Comparison of ENCODE assay signal across 13 cellular contexts in genomic region chr5:148970228-148970627, GRCh38.
DNase-seq lines count a peak whose midpoint lies in the region; ATAC-seq, FAIRE-seq and TF ChIP-seq lines count a peak whose summit lies in the region.
"Had no signal": no experiment of that assay in that cellular context is flagged by ENCODE, and none has a peak within 500 bp of the region (broad histone marks: within the 10 kb centered on the region; RNA-seq: fewer than 3 reads in every experiment).

No MANE protein-coding gene starts in this region.

- H3K27me3 Mint-ChIP-seq in stimulated activated naive B cell treated with anti-CD40 and anti-IgM and Interleukin-4, amounts not matched to agents 10 μg/mL and 1 μg/mL and 100 μg/mL, for 72 hours: peaks cover 13 to 20% of the 10 kb centered on the region in 2 donors

- FAIRE-seq in GM12891 (lab: Jason Lieb, UNC): no peak

- peak overlapping the region; percentile 9; the same call in 1 of the 2 replicates for H3K9ac ChIP-seq in SK-N-SH

- POLR2A ChIA-PET in SK-N-SH (lab: Yijun Ruan, JAX): no interaction called here

- H2AFZ ChIP-seq in SK-N-SH (ENCODE audit: low read depth): no peak overlapping the region; the same call in 1 of the 2 replicates

- TF ChIP-seq CTCF in SK-N-SH (IDR thresholded peaks at IDR 0.05) (no peak), lung (IDR thresholded peaks at IDR 0.05; ENCODE audit: control extremely low read depth, extremely low read depth) (no peak)

- peaks cover 33% of the 10 kb centered on the region for H3F3A ChIP-seq in SK-N-SH (replicated peaks; ENCODE audit: insufficient read depth)

- H3K9me2 ChIP-seq in SK-N-SH: no peaks in the 10 kb centered on the region

- no peaks in the 10 kb centered on the region for H3K36me3 ChIP-seq in SK-N-SH (replicated peaks in 1 of 2; ENCODE audit: control insufficient read depth in 1 of 2, insufficient read depth in 2 of 2, low read length in 1 of 2)
- no peaks in the 10 kb centered on the region for H3K36me3 ChIP-seq in lung (ENCODE audit: control insufficient read depth in 2 of 2, insufficient read depth in 2 of 2, low read length in 2 of 2)
- no peaks in the 10 kb centered on the region for H3K36me3 ChIP-seq in aorta (ENCODE audit: control insufficient read depth in 1 of 2, insufficient read depth in 2 of 2, low read length in 1 of 2)

- no peak for TF ChIP-seq EP300 in SK-N-SH (IDR thresholded peaks at IDR 0.05; ENCODE audit: borderline replicate concordance in 1 of 2, low read depth in 1 of 2, low read length in 1 of 2)

- TF ChIP-seq RAD21 in SK-N-SH (IDR thresholded peaks at IDR 0.05; ENCODE audit: low read length): no peak

- no peak overlapping the region for H3K4me2 ChIP-seq in SK-N-SH

- H3K79me2 ChIP-seq in SK-N-SH (ENCODE audit: insufficient read depth): no peaks in the 10 kb centered on the region

- 98% methylated on average over 2 of the region's 2 CpGs for WGBS in SK-N-SH (ENCODE audit: low lambda C conversion rate)
- 48 to 66% methylated on average over 2 of the region's 2 CpGs for WGBS in lung, 2 donors
- 2 to 4% methylated on average over 2 of the region's 2 CpGs for WGBS in aorta, 2 donors

- DNase-seq in SK-N-SH (no peak), cerebellum (ENCODE audit: low spot score) (peak; percentile 87), lung (ENCODE audit: low spot score) (peak; percentile 41), aorta (peak in 1 of 2 donors; percentile 58), GM12891 (ENCODE audit: insufficient read length, low spot score) (no peak)
- no peak for DNase-seq in stimulated activated naive B cell treated with anti-CD40 and anti-IgM and Interleukin-4, amounts not matched to agents 10 μg/mL and 1 μg/mL and 100 μg/mL, for 72 hours
- DNase-seq: activated CD4-positive, CD25-positive, alpha-beta regulatory T cell treated with anti-CD3 and anti-CD28 coated beads, Interleukin-2, amount 50 U/mL, for 72 hours; erythroblast; KG1; testis had no signal

- no peak for TF ChIP-seq POLR2A in GM12891 (IDR thresholded peaks at IDR 0.05; ENCODE audit: low read depth, low read length)

- H3K27ac ChIP-seq in SK-N-SH (ENCODE audit: low read depth in 2 of 2, low read length in 1 of 2): peak overlapping the region in 1 of 2 experiments; percentile 43; a peak in 2 of 4 replicates
- no peak overlapping the region for H3K27ac ChIP-seq in lung (ENCODE audit: low read depth in 1 of 2, low read length in 1 of 2)
- H3K27ac ChIP-seq in aorta (ENCODE audit: low read depth in 1 of 2, low read length in 2 of 2): peak overlapping the region; percentile 30 to 97
- H3K27ac ChIP-seq: testis had no signal

- no peak overlapping the region for H3K4me3 ChIP-seq in SK-N-SH (ENCODE audit: low read depth in 2 of 2, low read length in 1 of 2)
- H3K4me3 ChIP-seq in lung: no peak overlapping the region
- H3K4me3 ChIP-seq in aorta (ENCODE audit: low read length in 2 of 2): no peak overlapping the region
- H3K4me3 ChIP-seq: testis had no signal

- H3K27ac Mint-ChIP-seq in stimulated activated naive B cell treated with anti-CD40 and anti-IgM and Interleukin-4, amounts not matched to agents 10 μg/mL and 1 μg/mL and 100 μg/mL, for 72 hours: no peak overlapping the region
- H3K27ac Mint-ChIP-seq: activated naive CD4-positive, alpha-beta T cell treated with anti-CD3 and anti-CD28 coated beads, Interleukin-2, amount 50 U/mL, for 72 hours had no signal

- no peaks in the 10 kb centered on the region for H4K20me1 ChIP-seq in SK-N-SH (ENCODE audit: insufficient read depth)

- no peaks in the 10 kb centered on the region for H3K4me1 Mint-ChIP-seq in stimulated activated naive B cell treated with anti-CD40 and anti-IgM and Interleukin-4, amounts not matched to agents 10 μg/mL and 1 μg/mL and 100 μg/mL, for 72 hours

- ATAC-seq in SK-N-SH treated with all-trans-retinoic acid at 6 μM for 48 hours (no peak), lung (ENCODE audit: insufficient read depth, low FRiP score) (no peak), aorta (ENCODE audit: low FRiP score) (no peak), GM18520 (IDR thresholded peaks at IDR 0.05; ENCODE audit: unreplicated experiment) (no peak)
- ATAC-seq in stimulated activated naive B cell treated with anti-CD40 and anti-IgM and Interleukin-4, amounts not matched to agents 10 μg/mL and 1 μg/mL and 100 μg/mL, for 72 hours (replicated peaks): no peak
- ATAC-seq: activated naive CD4-positive, alpha-beta T cell treated with anti-CD3 and anti-CD28 coated beads, Interleukin-2, amount 50 U/mL, for 72 hours had no signal

- no peaks in the 10 kb centered on the region for H3K36me3 Mint-ChIP-seq in stimulated activated naive B cell treated with anti-CD40 and anti-IgM and Interleukin-4, amounts not matched to agents 10 μg/mL and 1 μg/mL and 100 μg/mL, for 72 hours
- H3K36me3 Mint-ChIP-seq: activated naive CD4-positive, alpha-beta T cell treated with anti-CD3 and anti-CD28 coated beads, Interleukin-2, amount 50 U/mL, for 72 hours had no signal

- H3K9me3 ChIP-seq in SK-N-SH (no peaks in the 10 kb centered on the region), lung (ENCODE audit: control insufficient read depth in 2 of 2, insufficient read depth in 1 of 2, low read length in 1 of 2) (no peaks in the 10 kb centered on the region), aorta (ENCODE audit: control insufficient read depth, low read length) (no peaks in the 10 kb centered on the region)
- H3K9me3 ChIP-seq: testis had no signal

- no peaks in the 10 kb centered on the region for H3K9me3 Mint-ChIP-seq in stimulated activated naive B cell treated with anti-CD40 and anti-IgM and Interleukin-4, amounts not matched to agents 10 μg/mL and 1 μg/mL and 100 μg/mL, for 72 hours
- H3K9me3 Mint-ChIP-seq: activated naive CD4-positive, alpha-beta T cell treated with anti-CD3 and anti-CD28 coated beads, Interleukin-2, amount 50 U/mL, for 72 hours had no signal

- intact Hi-C loops in aorta (cut with DNase I): no loop called here

- no peak overlapping the region for H3K4me3 Mint-ChIP-seq in stimulated activated naive B cell treated with anti-CD40 and anti-IgM and Interleukin-4, amounts not matched to agents 10 μg/mL and 1 μg/mL and 100 μg/mL, for 72 hours

- CTCF ChIA-PET in SK-N-SH (lab: Yijun Ruan, JAX): no interaction called here

- peaks cover 18 to 48% of the 10 kb centered on the region in 2 experiments for H3K4me1 ChIP-seq in SK-N-SH (ENCODE audit: control insufficient read depth in 1 of 2, insufficient read depth in 2 of 2, low read depth in 1 of 2, low read length in 1 of 2)
- peaks cover 6 to 14% of the 10 kb centered on the region in 2 donors for H3K4me1 ChIP-seq in lung (ENCODE audit: control insufficient read depth in 2 of 2, insufficient read depth in 2 of 2, low read length in 2 of 2)
- peaks cover 4 to 5% of the 10 kb centered on the region in 2 donors for H3K4me1 ChIP-seq in aorta (ENCODE audit: control insufficient read depth in 1 of 2, insufficient read depth in 2 of 2, low read length in 2 of 2)
- H3K4me1 ChIP-seq: testis had no signal

- H3K27me3 ChIP-seq in SK-N-SH (ENCODE audit: insufficient read depth) (no peaks in the 10 kb centered on the region), lung (ENCODE audit: control insufficient read depth, insufficient read depth) (no peaks in the 10 kb centered on the region), aorta (ENCODE audit: control insufficient read depth in 1 of 2, insufficient read depth in 2 of 2, low read length in 1 of 2) (no peaks in the 10 kb centered on the region)
- H3K27me3 ChIP-seq: testis had no signal

TF ChIP-seq in SK-N-SH, 30 proteins besides CTCF, POLR2A, EP300 and RAD21:
- TF ChIP-seq RCOR1 (IDR thresholded peaks at IDR 0.05; ENCODE audit: low read length) (no peak), FOXJ3 (CRISPR knock-in tag; IDR thresholded peaks at IDR 0.05) (no peak), SMC3 (IDR thresholded peaks at IDR 0.05; ENCODE audit: low read depth, low read length) (no peak), YY1 (IDR thresholded peaks at IDR 0.05; ENCODE audit: low read depth) (no peak), GABPA (IDR thresholded peaks at IDR 0.05; ENCODE audit: low read depth) (no peak), NRF1 (IDR thresholded peaks at IDR 0.05; ENCODE audit: low read depth, low read length) (no peak), FOSL2 (IDR thresholded peaks at IDR 0.05; ENCODE audit: borderline replicate concordance, low read depth) (no peak), JUND (IDR thresholded peaks at IDR 0.05) (no peak), NFIC (IDR thresholded peaks at IDR 0.05; ENCODE audit: borderline replicate concordance) (no peak)
TF ChIP-seq in SK-N-SH: peak in this region for 0.

TF ChIP-seq in SK-N-SH treated with all-trans-retinoic acid at 6 μM for 48 hours, 23 proteins besides CTCF, POLR2A, EP300 and RAD21 (continues in another document):
- no peak for TF ChIP-seq ISL1 (CRISPR knock-in tag; IDR thresholded peaks at IDR 0.05)
- TF ChIP-seq ZNF8 (CRISPR knock-in tag; IDR thresholded peaks at IDR 0.05): no peak
- TF ChIP-seq, protein P1, sequence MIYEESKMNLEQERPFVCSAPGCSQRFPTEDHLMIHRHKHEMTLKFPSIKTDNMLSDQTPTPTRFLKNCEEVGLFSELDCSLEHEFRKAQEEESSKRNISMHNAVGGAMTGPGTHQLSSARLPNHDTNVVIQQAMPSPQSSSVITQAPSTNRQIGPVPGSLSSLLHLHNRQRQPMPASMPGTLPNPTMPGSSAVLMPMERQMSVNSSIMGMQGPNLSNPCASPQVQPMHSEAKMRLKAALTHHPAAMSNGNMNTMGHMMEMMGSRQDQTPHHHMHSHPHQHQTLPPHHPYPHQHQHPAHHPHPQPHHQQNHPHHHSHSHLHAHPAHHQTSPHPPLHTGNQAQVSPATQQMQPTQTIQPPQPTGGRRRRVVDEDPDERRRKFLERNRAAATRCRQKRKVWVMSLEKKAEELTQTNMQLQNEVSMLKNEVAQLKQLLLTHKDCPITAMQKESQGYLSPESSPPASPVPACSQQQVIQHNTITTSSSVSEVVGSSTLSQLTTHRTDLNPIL (CRISPR knock-in tag; IDR thresholded peaks at IDR 0.05; ENCODE audit: low read depth): no peak
- TF ChIP-seq TCF4 (CRISPR knock-in tag; IDR thresholded peaks at IDR 0.05; ENCODE audit: borderline replicate concordance): no peak

TF ChIP-seq in GM12891, 5 proteins besides CTCF, POLR2A, EP300 and RAD21:
- TF ChIP-seq TAF1 (IDR thresholded peaks at IDR 0.05; ENCODE audit: low read depth, low read length): no peak
- no peak for TF ChIP-seq PAX5 (IDR thresholded peaks at IDR 0.05; ENCODE audit: insufficient read depth, low read length, severe bottlenecking)
- no peak for TF ChIP-seq POLR2AphosphoS5 (IDR thresholded peaks at IDR 0.05; ENCODE audit: low read depth, low read length)
- no peak for TF ChIP-seq POU2F2 (IDR thresholded peaks at IDR 0.05; ENCODE audit: low read depth, low read length)
- TF ChIP-seq SPI1 (IDR thresholded peaks at IDR 0.05; ENCODE audit: low read depth, low read length): no peak

Comparison
In these comparisons a context has a peak if more than half of its experiments do, and no peak if none do; other contexts are left out.
1. DNase-seq: peak in cerebellum (single experiment) and lung (single experiment); none in SK-N-SH (single experiment), stimulated activated naive B cell treated with anti-CD40 and anti-IgM and Interleukin-4, amounts not matched to agents 10 μg/mL and 1 μg/mL and 100 μg/mL, for 72 hours (single experiment) and GM12891 (single experiment).
2. H3K27ac ChIP-seq: peak in aorta (2 of 2); none in lung (0 of 2).